ENCODE assay signal across 22 cellular contexts in genomic region chr18:12867724-12868123, GRCh38. TPM values are rescaled to one million over a fixed set of nuclear protein-coding genes. Genes with fewer than 3 reads are reported as not detected.
DNase-seq lines count a peak whose midpoint lies in the region; ATAC-seq and TF ChIP-seq lines count a peak whose summit lies in the region.
"Had no signal": no experiment of that assay in that cellular context is flagged by ENCODE, and none has a peak within 500 bp of the region (broad histone marks: within the 10 kb centered on the region; RNA-seq: fewer than 3 reads in every experiment).

No MANE protein-coding gene starts in this region.

- H3K9me3 Mint-ChIP-seq in activated T-cell treated with anti-CD3 and anti-CD28 coated beads, Interleukin-2, amount 50 U/mL, for 72 hours = no peaks in the 10 kb centered on the region
- no peaks in the 10 kb centered on the region for H3K9me3 Mint-ChIP-seq in activated T-cell treated with anti-CD3 and anti-CD28 coated beads, Interleukin-2, amount 50 U/mL, for 4 hours
- no peaks in the 10 kb centered on the region for H3K9me3 Mint-ChIP-seq in dendritic cell treated with granulocyte-macrophage colony-stimulating factor and Interleukin-4, amounts not matched to agents 40 ng/mL and 50 ng/mL, for 4 days
- no peaks in the 10 kb centered on the region for H3K9me3 Mint-ChIP-seq in naive thymus-derived CD8-positive, alpha-beta T cell
- H3K9me3 Mint-ChIP-seq: activated naive CD4-positive, alpha-beta T cell treated with anti-CD3 and anti-CD28 coated beads, Interleukin-2, amount 50 U/mL, for 72 hours; T-cell had no signal

- no peaks in the 10 kb centered on the region for H3K9me3 ChIP-seq in tibial artery
- H3K9me3 ChIP-seq: prostate gland had no signal

- H3K4me3 Mint-ChIP-seq in activated T-cell treated with anti-CD3 and anti-CD28 coated beads, Interleukin-2, amount 50 U/mL, for 72 hours = no peak overlapping the region
- no peak overlapping the region for H3K4me3 Mint-ChIP-seq in activated T-cell treated with anti-CD3 and anti-CD28 coated beads, Interleukin-2, amount 50 U/mL, for 4 hours
- peak overlapping the region; percentile 33 for H3K4me3 Mint-ChIP-seq in dendritic cell treated with granulocyte-macrophage colony-stimulating factor and Interleukin-4, amounts not matched to agents 40 ng/mL and 50 ng/mL, for 4 days
- peak overlapping the region in 1 of 10 donors; percentile 15 for H3K4me3 Mint-ChIP-seq in naive thymus-derived CD8-positive, alpha-beta T cell
- H3K4me3 Mint-ChIP-seq: nephron, T-cell had no signal

- no peak for DNase-seq in activated T-cell treated with anti-CD3 and anti-CD28 coated beads, Interleukin-2, amount 50 U/mL, for 72 hours
- no peak for DNase-seq in activated T-cell treated with anti-CD3 and anti-CD28 coated beads, Interleukin-2, amount 50 U/mL, for 4 hours
- DNase-seq in hypothalamus (lab: John Stamatoyannopoulos, UW) = no peak
- no peak for DNase-seq in NCI-H146 (lab: John Stamatoyannopoulos, UW)
- DNase-seq in naive thymus-derived CD8-positive, alpha-beta T cell = no peak
- DNase-seq in tibial artery = no peak
- DNase-seq: activated CD4-positive, alpha-beta T cell treated with anti-CD3 and anti-CD28 coated beads, Interleukin-2, amount 50 U/mL, for 48 hours; activated T-cell treated with anti-CD3 and anti-CD28 coated beads, Interleukin-2, amount 50 U/mL, for 48 hours; DMS 273 treated with DMSO at 0.1 percent for 48 hours; islet precursor cell; MV-4-11; NCI-H524; SHP77; stimulated activated CD4-positive, alpha-beta T cell treated with anti-CD3 and anti-CD28 coated beads, Interleukin-4, amount 100 ng/mL, for 24 hours; T-cell had no signal

- peaks cover 25% of the 10 kb centered on the region for H3K4me1 Mint-ChIP-seq in activated T-cell treated with anti-CD3 and anti-CD28 coated beads, Interleukin-2, amount 50 U/mL, for 72 hours (ENCODE audit: low read depth)
- H3K4me1 Mint-ChIP-seq in activated T-cell treated with anti-CD3 and anti-CD28 coated beads, Interleukin-2, amount 50 U/mL, for 4 hours (ENCODE audit: low read depth) = peaks cover 28% of the 10 kb centered on the region
- H3K4me1 Mint-ChIP-seq in dendritic cell treated with granulocyte-macrophage colony-stimulating factor and Interleukin-4, amounts not matched to agents 40 ng/mL and 50 ng/mL, for 4 days (ENCODE audit: low read depth) = peaks cover 55% of the 10 kb centered on the region
- peaks cover 18 to 45% (median 40%) of the 10 kb centered on the region in 4 donors for H3K4me1 Mint-ChIP-seq in naive thymus-derived CD8-positive, alpha-beta T cell
- H3K4me1 Mint-ChIP-seq: nephron had no signal

- no peaks in the 10 kb centered on the region for H3K36me3 ChIP-seq in tibial artery
- H3K36me3 ChIP-seq: prostate gland had no signal

- peaks cover 2 to 3% of the 10 kb centered on the region in 2 donors for H3K36me3 Mint-ChIP-seq in activated T-cell treated with anti-CD3 and anti-CD28 coated beads, Interleukin-2, amount 50 U/mL, for 72 hours (ENCODE audit: insufficient read depth in 2 of 2)
- H3K36me3 Mint-ChIP-seq in activated T-cell treated with anti-CD3 and anti-CD28 coated beads, Interleukin-2, amount 50 U/mL, for 4 hours (ENCODE audit: insufficient read depth) = peaks cover 13% of the 10 kb centered on the region
- peaks cover 29% of the 10 kb centered on the region for H3K36me3 Mint-ChIP-seq in dendritic cell treated with granulocyte-macrophage colony-stimulating factor and Interleukin-4, amounts not matched to agents 40 ng/mL and 50 ng/mL, for 4 days (ENCODE audit: low read depth)
- peaks cover 0 to 19% (median 8%) of the 10 kb centered on the region in 3 donors for H3K36me3 Mint-ChIP-seq in naive thymus-derived CD8-positive, alpha-beta T cell
- H3K36me3 Mint-ChIP-seq: activated naive CD4-positive, alpha-beta T cell treated with anti-CD3 and anti-CD28 coated beads, Interleukin-2, amount 50 U/mL, for 72 hours had no signal

- no peaks in the 10 kb centered on the region for H3K27me3 Mint-ChIP-seq in activated T-cell treated with anti-CD3 and anti-CD28 coated beads, Interleukin-2, amount 50 U/mL, for 72 hours (ENCODE audit: low read depth)
- no peaks in the 10 kb centered on the region for H3K27me3 Mint-ChIP-seq in activated T-cell treated with anti-CD3 and anti-CD28 coated beads, Interleukin-2, amount 50 U/mL, for 4 hours (ENCODE audit: low read depth)
- H3K27me3 Mint-ChIP-seq in dendritic cell treated with granulocyte-macrophage colony-stimulating factor and Interleukin-4, amounts not matched to agents 40 ng/mL and 50 ng/mL, for 4 days = no peaks in the 10 kb centered on the region
- no peaks in the 10 kb centered on the region for H3K27me3 Mint-ChIP-seq in naive thymus-derived CD8-positive, alpha-beta T cell
- H3K27me3 Mint-ChIP-seq: T-cell had no signal

- POLR2A ChIA-PET in naive thymus-derived CD8-positive, alpha-beta T cell (lab: Charles Lee) = no interaction called here

- no peak overlapping the region for H3K27ac ChIP-seq in tibial artery
- H3K27ac ChIP-seq: BLaER1, prostate gland, VCaP had no signal

- no peak for ATAC-seq in activated T-cell treated with anti-CD3 and anti-CD28 coated beads, Interleukin-2, amount 50 U/mL, for 72 hours (replicated peaks in 1 of 2)
- no peak for ATAC-seq in activated T-cell treated with anti-CD3 and anti-CD28 coated beads, Interleukin-2, amount 50 U/mL, for 4 hours
- peak; percentile 59 for ATAC-seq in HG03095 (IDR thresholded peaks at IDR 0.05; ENCODE audit: unreplicated experiment)
- no peak for ATAC-seq in naive thymus-derived CD8-positive, alpha-beta T cell
- ATAC-seq: activated naive CD4-positive, alpha-beta T cell treated with anti-CD3 and anti-CD28 coated beads, Interleukin-2, amount 50 U/mL, for 72 hours; T-cell had no signal

- intact Hi-C loops in dendritic cell treated with granulocyte-macrophage colony-stimulating factor and Interleukin-4, amounts not matched to agents 40 ng/mL and 50 ng/mL, for 4 days (cut with micrococcal nuclease) = loop anchor here (2.0 kb wide), 1 partner anchor 13 kb away; no protein-coding TSS in a partner anchor
- intact Hi-C loops in tibial artery (cut with DNase I; ENCODE audit: low total_unique reads) = no loop called here

- TF ChIP-seq CTCF in tibial artery (IDR thresholded peaks at IDR 0.05) = no peak

- no peak overlapping the region for H3K4me3 ChIP-seq in tibial artery
- H3K4me3 ChIP-seq: BLaER1, prostate gland had no signal

- H3K27me3 ChIP-seq in tibial artery = no peaks in the 10 kb centered on the region
- H3K27me3 ChIP-seq: BLaER1 had no signal

- H3K27ac Mint-ChIP-seq in activated T-cell treated with anti-CD3 and anti-CD28 coated beads, Interleukin-2, amount 50 U/mL, for 72 hours = peak overlapping the region; percentile 5
- H3K27ac Mint-ChIP-seq in dendritic cell treated with granulocyte-macrophage colony-stimulating factor and Interleukin-4, amounts not matched to agents 40 ng/mL and 50 ng/mL, for 4 days = peak overlapping the region; percentile 80
- H3K27ac Mint-ChIP-seq in naive thymus-derived CD8-positive, alpha-beta T cell = peak overlapping the region in 5 of 10 donors; percentile 21 to 67 (median 23)
- H3K27ac Mint-ChIP-seq: activated naive CD4-positive, alpha-beta T cell treated with anti-CD3 and anti-CD28 coated beads, Interleukin-2, amount 50 U/mL, for 72 hours; nephron; T-cell had no signal

- no peaks in the 10 kb centered on the region for H3K4me1 ChIP-seq in tibial artery
- H3K4me1 ChIP-seq: prostate gland had no signal

RNA-seq across cellular contexts. Expression of gene PTPN2, which starts 16.3 kb away (rescaled TPM):
- 10 to 100 TPM; 84.9 to 86.2 TPM for total RNA-seq in activated T-cell treated with anti-CD3 and anti-CD28 coated beads, Interleukin-2, amount 50 U/mL, for 72 hours
- total RNA-seq in activated T-cell treated with anti-CD3 and anti-CD28 coated beads, Interleukin-2, amount 50 U/mL, for 4 hours = 10 to 100 TPM; 61.7 to 77.6 (median 65.2) TPM
- 10 to 100 TPM; 62.7 to 71.7 TPM for total RNA-seq in naive thymus-derived CD8-positive, alpha-beta T cell
- polyA plus RNA-seq in naive thymus-derived CD8-positive, alpha-beta T cell = 10 to 100 TPM; 71.4 to 76.1 (median 74.2) TPM
